Comparison of ENCODE assay signal across 15 cellular contexts in the genomic region with DNA sequence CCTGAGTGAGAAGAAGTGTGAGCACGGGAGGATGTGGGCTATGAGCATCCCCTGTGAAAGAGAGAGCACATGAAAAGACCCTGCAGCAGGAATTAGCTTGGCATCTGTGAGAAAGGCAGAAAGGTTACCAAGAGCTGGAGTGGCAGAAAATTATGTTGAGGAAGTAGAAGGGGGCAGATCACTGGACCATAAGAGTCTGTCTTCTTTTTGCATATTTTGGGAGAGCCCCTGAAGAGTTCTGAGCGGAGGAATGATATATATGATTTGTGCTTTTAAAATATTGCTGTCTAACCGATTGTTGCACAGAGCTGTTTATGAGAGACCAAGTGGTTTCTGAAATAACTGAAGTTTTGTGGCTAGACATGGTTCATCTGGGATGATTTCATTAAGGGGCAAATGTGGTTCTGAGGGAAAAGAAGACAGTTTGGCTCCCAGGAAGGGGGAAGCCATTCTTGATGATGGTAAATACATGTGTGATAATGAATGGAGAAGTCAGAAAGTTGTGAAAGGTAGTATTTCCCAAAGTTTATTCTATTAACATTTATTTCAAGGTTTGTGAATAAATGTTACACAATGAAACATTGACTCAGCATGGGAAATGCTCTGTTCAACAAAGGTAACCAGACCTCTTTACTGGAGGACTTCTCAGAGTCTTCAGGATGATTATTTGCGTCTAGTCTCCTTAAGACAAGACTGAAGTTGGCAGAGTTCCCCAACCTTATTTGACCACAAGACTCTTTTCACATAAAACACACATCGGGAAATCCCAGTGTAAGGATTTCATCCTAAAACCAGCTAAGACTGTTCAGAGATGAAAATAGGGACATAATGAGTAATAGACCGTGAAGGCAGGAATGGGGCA. TPM values are rescaled to one million over a fixed set of nuclear protein-coding genes. Genes with fewer than 3 reads are reported as not detected.
A peak's percentile ranks its signal among the peaks of the same experiment; 100 is the strongest.
DNase-seq lines count a peak whose midpoint lies in the region; ATAC-seq and TF ChIP-seq lines count a peak whose summit lies in the region.
"Had no signal": no experiment of that assay in that cellular context is flagged by ENCODE, and none has a peak within 500 bp of the region (broad histone marks: within the 10 kb centered on the region; RNA-seq: fewer than 3 reads in every experiment).

No MANE protein-coding gene starts in this region.

- intact Hi-C loops in heart right ventricle (cut with DNase I) = no loop called here

- peak overlapping the region in 10 of 11 experiments; percentile 11 to 82 (median 67); a peak in 19 of 22 replicates for H3K27ac ChIP-seq in BLaER1 treated with 17β-estradiol and CSF1 and Interleukin-3, amounts not matched to agents 10 nM and 100 nM
- H3K27ac ChIP-seq in endodermal cell (ENCODE audit: low read depth, low read length) (no peak overlapping the region), heart right ventricle (no peak overlapping the region)
- H3K27ac ChIP-seq: cardiac muscle cell, esophagus squamous epithelium, pancreas had no signal

- WGBS in endodermal cell (ENCODE audit: insufficient coverage in 1 of 2, insufficient read length in 1 of 2), 2 experiments = 87 to 91% methylated on average over 4 to 6 of the region's 6 CpGs
- WGBS in heart right ventricle, 2 donors = 84 to 86% methylated on average over 6 of the region's 6 CpGs

- peaks cover 0 to 17% (median 0%) of the 10 kb centered on the region in 4 donors for H3K4me1 Mint-ChIP-seq in naive thymus-derived CD8-positive, alpha-beta T cell
- H3K4me1 Mint-ChIP-seq in endodermal cell = no peaks in the 10 kb centered on the region

- POLR2A ChIA-PET in naive thymus-derived CD8-positive, alpha-beta T cell (lab: Charles Lee) = no interaction called here

- H3K9me3 Mint-ChIP-seq in naive thymus-derived CD8-positive, alpha-beta T cell = no peaks in the 10 kb centered on the region
- H3K9me3 Mint-ChIP-seq in endodermal cell = no peaks in the 10 kb centered on the region
- H3K9me3 Mint-ChIP-seq: activated T-cell treated with anti-CD3 and anti-CD28 coated beads, Interleukin-2, amount 50 U/mL, for 72 hours; CD4-positive, alpha-beta T cell had no signal

- no peak overlapping the region for H3K27ac Mint-ChIP-seq in naive thymus-derived CD8-positive, alpha-beta T cell
- H3K27ac Mint-ChIP-seq in endodermal cell = no peak overlapping the region
- H3K27ac Mint-ChIP-seq: activated T-cell treated with anti-CD3 and anti-CD28 coated beads, Interleukin-2, amount 50 U/mL, for 72 hours; CD4-positive, alpha-beta T cell had no signal

- no peaks in the 10 kb centered on the region for H3K36me3 Mint-ChIP-seq in naive thymus-derived CD8-positive, alpha-beta T cell
- no peaks in the 10 kb centered on the region for H3K36me3 Mint-ChIP-seq in endodermal cell (ENCODE audit: low read depth)

- peak overlapping the region in 7 of 11 experiments; percentile 36 to 70 (median 58); a peak in 13 of 22 replicates for H3K9ac ChIP-seq in BLaER1 treated with 17β-estradiol and CSF1 and Interleukin-3, amounts not matched to agents 10 nM and 100 nM
- no peak overlapping the region for H3K9ac ChIP-seq in endodermal cell (ENCODE audit: extremely low read depth, low read length, poor library complexity, severe bottlenecking)

- H3K36me3 ChIP-seq in BLaER1 treated with 17β-estradiol and CSF1 and Interleukin-3, amounts not matched to agents 10 nM and 100 nM = no peaks in the 10 kb centered on the region
- H3K36me3 ChIP-seq in endodermal cell (ENCODE audit: control insufficient read depth, insufficient read depth, low read length) = no peaks in the 10 kb centered on the region
- no peaks in the 10 kb centered on the region for H3K36me3 ChIP-seq in heart right ventricle
- H3K36me3 ChIP-seq: cardiac muscle cell, esophagus squamous epithelium, pancreas had no signal

- peak; percentile 59 for DNase-seq in RPMI7951 (ENCODE audit: low read depth)
- peak; percentile 89 for DNase-seq in glomerular visceral epithelial cell (ENCODE audit: extremely low spot score)
- no peak for DNase-seq in naive thymus-derived CD8-positive, alpha-beta T cell
- DNase-seq in medulla oblongata (ENCODE audit: extremely low spot score) = no peak
- no peak for DNase-seq in endodermal cell
- no peak for DNase-seq in heart right ventricle
- DNase-seq: activated T-cell treated with anti-CD3 and anti-CD28 coated beads, Interleukin-2, amount 50 U/mL, for 72 hours; CD4-positive, alpha-beta T cell; esophagus squamous epithelium; left colon; pancreas had no signal

- H3K4me1 ChIP-seq in BLaER1 treated with 17β-estradiol and CSF1 and Interleukin-3, amounts not matched to agents 10 nM and 100 nM = peaks cover 38 to 83% (median 60%) of the 10 kb centered on the region in 10 experiments
- H3K4me1 ChIP-seq in endodermal cell (ENCODE audit: control insufficient read depth, insufficient read depth, low read length) (no peaks in the 10 kb centered on the region), heart right ventricle (peaks cover 0 to 27% (median 0%) of the 10 kb centered on the region in 9 donors)
- H3K4me1 ChIP-seq: pancreas had no signal

- peak overlapping the region; percentile 69 to 85 (median 77) for H3K4me2 ChIP-seq in BLaER1 treated with 17β-estradiol and CSF1 and Interleukin-3, amounts not matched to agents 10 nM and 100 nM

- peak overlapping the region in 1 of 10 experiments; percentile 8; a peak in 1 of 20 replicates for H3K4me3 ChIP-seq in BLaER1 treated with 17β-estradiol and CSF1 and Interleukin-3, amounts not matched to agents 10 nM and 100 nM
- H3K4me3 ChIP-seq in endodermal cell (ENCODE audit: low read length) = no peak overlapping the region
- no peak overlapping the region for H3K4me3 ChIP-seq in heart right ventricle
- H3K4me3 ChIP-seq: cardiac muscle cell, esophagus squamous epithelium, pancreas had no signal

- no peaks in the 10 kb centered on the region for H4K20me1 ChIP-seq in BLaER1 treated with 17β-estradiol and CSF1 and Interleukin-3, amounts not matched to agents 10 nM and 100 nM

- H3K27me3 Mint-ChIP-seq in naive thymus-derived CD8-positive, alpha-beta T cell = peaks cover 0 to 21% (median 0%) of the 10 kb centered on the region in 5 donors
- peaks cover 3% of the 10 kb centered on the region for H3K27me3 Mint-ChIP-seq in endodermal cell (ENCODE audit: insufficient read depth)

- peak overlapping the region in 1 of 10 donors; percentile 9 for H3K4me3 Mint-ChIP-seq in naive thymus-derived CD8-positive, alpha-beta T cell
- H3K4me3 Mint-ChIP-seq in endodermal cell = no peak overlapping the region
- H3K4me3 Mint-ChIP-seq: activated T-cell treated with anti-CD3 and anti-CD28 coated beads, Interleukin-2, amount 50 U/mL, for 72 hours; CD4-positive, alpha-beta T cell had no signal

- no peaks in the 10 kb centered on the region for H3K9me3 ChIP-seq in BLaER1 treated with 17β-estradiol and CSF1 and Interleukin-3, amounts not matched to agents 10 nM and 100 nM (replicated peaks in 1 of 11)
- no peaks in the 10 kb centered on the region for H3K9me3 ChIP-seq in endodermal cell (ENCODE audit: control insufficient read depth, low read length)
- no peaks in the 10 kb centered on the region for H3K9me3 ChIP-seq in heart right ventricle
- H3K9me3 ChIP-seq: esophagus squamous epithelium, pancreas had no signal

- ATAC-seq in HG03064 (IDR thresholded peaks at IDR 0.05; ENCODE audit: low read depth, unreplicated experiment) (peak; percentile 40), heart right ventricle (no peak)
- ATAC-seq in naive thymus-derived CD8-positive, alpha-beta T cell = no peak
- ATAC-seq: activated T-cell treated with anti-CD3 and anti-CD28 coated beads, Interleukin-2, amount 50 U/mL, for 72 hours; left colon; Panc1; pancreas had no signal

- no peaks in the 10 kb centered on the region for H3K27me3 ChIP-seq in BLaER1 treated with 17β-estradiol and CSF1 and Interleukin-3, amounts not matched to agents 10 nM and 100 nM
- H3K27me3 ChIP-seq in endodermal cell (ENCODE audit: control insufficient read depth, insufficient read depth, low read length, poor library complexity, severe bottlenecking) = peaks cover 5% of the 10 kb centered on the region
- peaks cover 0 to 4% (median 0%) of the 10 kb centered on the region in 7 donors for H3K27me3 ChIP-seq in heart right ventricle
- H3K27me3 ChIP-seq: cardiac muscle cell, esophagus squamous epithelium, pancreas had no signal

- TF ChIP-seq CTCF in endodermal cell (conservative IDR thresholded peaks at IDR 0.05) (no peak), heart right ventricle (IDR thresholded peaks at IDR 0.05) (no peak)

RNA-seq across cellular contexts. Expression of a gene that starts 31.5 kb away (rescaled TPM):
- total RNA-seq in RPMI7951 (2014; rRNA removed; shearing (Covaris generic)) = 0.59 and 0.72 TPM in 2 replicates
- total RNA-seq in naive thymus-derived CD8-positive, alpha-beta T cell = 1 to 10 TPM; 2.1 to 2.2 TPM
- polyA plus RNA-seq in naive thymus-derived CD8-positive, alpha-beta T cell = 10 to 100 TPM in 1 of 3 donors, under 1 TPM in 1, not detected in 1; 0.33 to 12.9 TPM
- total RNA-seq in endodermal cell (under 1 TPM; 0.20 to 0.42 TPM), heart right ventricle (1 to 10 TPM; 3.5 to 7.8 (median 4.5) TPM)
- polyA plus RNA-seq in endodermal cell (2013, experiment 1 of 2) = 0.50 TPM
- 0.41 TPM for polyA plus RNA-seq in endodermal cell (2013, experiment 2 of 2)
- polyA plus RNA-seq in heart right ventricle = 1 to 10 TPM; 1.8 to 2.3 TPM

Comparison
In these comparisons a context has a peak if more than half of its experiments do, and no peak if none do; other contexts are left out.
1. H3K27ac ChIP-seq: peak in BLaER1 treated with 17β-estradiol and CSF1 and Interleukin-3, amounts not matched to agents 10 nM and 100 nM (10 of 11); none in endodermal cell (single experiment) and heart right ventricle (0 of 10).
2. DNase-seq: peak in RPMI7951 (single experiment) and glomerular visceral epithelial cell (single experiment); none in naive thymus-derived CD8-positive, alpha-beta T cell (0 of 10), medulla oblongata (single experiment), endodermal cell (single experiment) and heart right ventricle (0 of 2).